In genomic region chr20:37295001-37295400, GRCh38 we compare ENCODE assay signal across 10 cellular contexts. TPM values are rescaled to one million over a fixed set of nuclear protein-coding genes. Genes with fewer than 3 reads are reported as not detected.
DNase-seq lines count a peak whose midpoint lies in the region; ATAC-seq, FAIRE-seq and TF ChIP-seq lines count a peak whose summit lies in the region.
"Had no signal": no experiment of that assay in that cellular context is flagged by ENCODE, and none has a peak within 500 bp of the region (broad histone marks: within the 10 kb centered on the region; RNA-seq: fewer than 3 reads in every experiment).

No MANE protein-coding gene starts in this region.

- no peaks in the 10 kb centered on the region for H3K27me3 Mint-ChIP-seq in CD4-positive, alpha-beta memory T cell

- H3K36me3 ChIP-seq in OCI-LY3 (replicated peaks; ENCODE audit: low read depth, low read length) (peaks cover 79% of the 10 kb centered on the region), kidney (ENCODE audit: control insufficient read depth in 1 of 2, insufficient read depth in 2 of 2, low read length in 2 of 2) (no peaks in the 10 kb centered on the region)
- peaks cover 6% of the 10 kb centered on the region for H3K36me3 ChIP-seq in CD4-positive, alpha-beta memory T cell (ENCODE audit: insufficient read depth, low read length)

- intact Hi-C loops in CD4-positive, alpha-beta memory T cell (cut with micrococcal nuclease) = no loop called here
- intact Hi-C loops in kidney (cut with DNase I) = no loop called here

- peak overlapping the region in 1 of 7 donors; percentile 4 for H3K27ac Mint-ChIP-seq in CD4-positive, alpha-beta memory T cell

- DNase-seq in GM04504 (ENCODE audit: low read depth) (peak; percentile 97), skeletal muscle cell (ENCODE audit: low read depth) (peak; percentile 90), GM12891 (ENCODE audit: insufficient read length, low spot score) (no peak), kidney (no peak)
- no peak for DNase-seq in CD4-positive, alpha-beta memory T cell

- H3K4me1 ChIP-seq in OCI-LY3 (ENCODE audit: low read length) (peaks cover 30% of the 10 kb centered on the region), kidney (ENCODE audit: control insufficient read depth in 1 of 2, insufficient read depth in 1 of 2, low read depth in 1 of 2, low read length in 2 of 2) (peaks cover 0 to 8% of the 10 kb centered on the region in 2 donors)
- peaks cover 24% of the 10 kb centered on the region for H3K4me1 ChIP-seq in CD4-positive, alpha-beta memory T cell (ENCODE audit: insufficient read depth, low read length)

- H3K27me3 ChIP-seq in OCI-LY3 (ENCODE audit: low read depth, low read length) = no peaks in the 10 kb centered on the region
- no peaks in the 10 kb centered on the region for H3K27me3 ChIP-seq in CD4-positive, alpha-beta memory T cell (ENCODE audit: insufficient read depth, low read length)

- FAIRE-seq in GM12891 (lab: Jason Lieb, UNC) (no peak), kidney (lab: Jason Lieb, UNC) (no peak)
- FAIRE-seq: endometrium had no signal

- TF ChIP-seq CTCF in OCI-LY3 (IDR thresholded peaks at IDR 0.05; ENCODE audit: low read depth, low read length) (no peak), kidney (IDR thresholded peaks at IDR 0.05; ENCODE audit: borderline replicate concordance, extremely low read depth, insufficient read depth) (no peak)

- 0 out of 2 replicates have a peak overlapping the region, but pooled peaks have one; percentile 1 for H3K4me2 ChIP-seq in OCI-LY3 (ENCODE audit: low read length)

- POLR2A ChIA-PET in CD4-positive, alpha-beta memory T cell (lab: Charles Lee; ENCODE audit: partially characterized antibody) = no interaction called here

- H3K9me3 ChIP-seq in OCI-LY3 (ENCODE audit: insufficient read depth, low read length) (peaks cover 8% of the 10 kb centered on the region; the same call in 1 of the 2 replicates), kidney (ENCODE audit: control insufficient read depth in 1 of 2, low read length in 2 of 2) (no peaks in the 10 kb centered on the region)
- no peaks in the 10 kb centered on the region for H3K9me3 ChIP-seq in CD4-positive, alpha-beta memory T cell (ENCODE audit: control insufficient read depth in 1 of 2, low read length in 2 of 2)

- H4K20me1 ChIP-seq in OCI-LY3 (ENCODE audit: insufficient read depth, low read length) = peaks cover 49% of the 10 kb centered on the region

- H3K36me3 Mint-ChIP-seq in CD4-positive, alpha-beta memory T cell = peaks cover 32 to 36% of the 10 kb centered on the region in 2 donors

- peaks cover 98% of the 10 kb centered on the region for H3K79me2 ChIP-seq in OCI-LY3 (ENCODE audit: low read length)

- CTCF ChIA-PET in CD4-positive, alpha-beta memory T cell (lab: Charles Lee; ENCODE audit: partially characterized antibody) = no interaction called here

- H3K9ac ChIP-seq in OCI-LY3 (ENCODE audit: low read length) = no peak overlapping the region
- no peak overlapping the region for H3K9ac ChIP-seq in kidney (ENCODE audit: low read length in 2 of 2)

- H3K4me3 Mint-ChIP-seq in CD4-positive, alpha-beta memory T cell = no peak overlapping the region

- H3K9me3 Mint-ChIP-seq in CD4-positive, alpha-beta memory T cell = peaks cover 0 to 5% (median 0%) of the 10 kb centered on the region in 8 donors

- ATAC-seq in esophagus mucosa (peak; percentile 91), GM19328 (IDR thresholded peaks at IDR 0.05; ENCODE audit: unreplicated experiment) (no peak)

- no peak for TF ChIP-seq POLR2A in GM12891 (IDR thresholded peaks at IDR 0.05; ENCODE audit: low read depth, low read length)

- H2AFZ ChIP-seq in OCI-LY3 (ENCODE audit: low read depth, low read length) = no peak overlapping the region

- H3K4me1 Mint-ChIP-seq in CD4-positive, alpha-beta memory T cell = peaks cover 34 to 60% (median 46%) of the 10 kb centered on the region in 4 donors

- H3K4me3 ChIP-seq in OCI-LY3 (ENCODE audit: low read length) = no peak overlapping the region
- no peak overlapping the region for H3K4me3 ChIP-seq in skeletal muscle cell (ENCODE audit: low read depth, low read length)
- no peak overlapping the region for H3K4me3 ChIP-seq in CD4-positive, alpha-beta memory T cell (ENCODE audit: low read length in 2 of 2)
- H3K4me3 ChIP-seq in kidney (ENCODE audit: low read length in 2 of 2) = no peak overlapping the region
- H3K4me3 ChIP-seq: SK-N-MC had no signal

- no peak overlapping the region for H3K27ac ChIP-seq in OCI-LY3 (ENCODE audit: low read length)
- H3K27ac ChIP-seq in CD4-positive, alpha-beta memory T cell (ENCODE audit: low read depth, low read length) = no peak overlapping the region
- no peak overlapping the region for H3K27ac ChIP-seq in kidney (ENCODE audit: low read depth in 2 of 2, low read length in 2 of 2)
- H3K27ac ChIP-seq: SK-N-MC had no signal

TF ChIP-seq in GM12891, 5 proteins besides CTCF, POLR2A, EP300 and RAD21:
- no peak for TF ChIP-seq SPI1 (IDR thresholded peaks at IDR 0.05; ENCODE audit: low read depth, low read length)
- no peak for TF ChIP-seq POLR2AphosphoS5 (IDR thresholded peaks at IDR 0.05; ENCODE audit: low read depth, low read length)
- no peak for TF ChIP-seq PAX5 (IDR thresholded peaks at IDR 0.05; ENCODE audit: insufficient read depth, low read length, severe bottlenecking)
TF ChIP-seq in GM12891: peak in this region for 0.

RNA-seq across cellular contexts. Expression of gene MANBAL, which starts 5.5 kb away (rescaled TPM):
- total RNA-seq in esophagus mucosa = 42.0 TPM
- polyA plus RNA-seq in GM12891 (2012; ENCODE audit: low read depth, missing spikeins) = 17.5 TPM
- 10 to 100 TPM; 11.1 to 11.9 TPM for total RNA-seq in CD4-positive, alpha-beta memory T cell
- 10 to 100 TPM; 18.6 to 25.3 TPM for polyA plus RNA-seq in CD4-positive, alpha-beta memory T cell
- total RNA-seq in kidney = 45.7 TPM
- polyA plus RNA-seq in kidney (ENCODE audit: insufficient read depth, low read depth, low replicate concordance) = 93.3 TPM

RNA-seq across cellular contexts. Expression of gene GHRH, which starts 33.4 kb away (rescaled TPM):
- not detected for total RNA-seq in esophagus mucosa
- not detected for polyA plus RNA-seq in GM12891 (2012; ENCODE audit: low read depth, missing spikeins)
- not detected for total RNA-seq in CD4-positive, alpha-beta memory T cell
- polyA plus RNA-seq in CD4-positive, alpha-beta memory T cell = not detected
- not detected for total RNA-seq in kidney
- not detected for polyA plus RNA-seq in kidney (ENCODE audit: insufficient read depth, low read depth, low replicate concordance)

RNA-seq across cellular contexts. Expression of gene SRC, which starts 50.9 kb away (rescaled TPM):
- total RNA-seq in esophagus mucosa (30.5 TPM), kidney (70.0 TPM)
- polyA plus RNA-seq in GM12891 (2012; ENCODE audit: low read depth, missing spikeins) = 24.6 TPM
- 1 to 10 TPM; 4.1 to 4.5 TPM for total RNA-seq in CD4-positive, alpha-beta memory T cell
- under 1 TPM; 0.32 to 0.50 TPM for polyA plus RNA-seq in CD4-positive, alpha-beta memory T cell
- 28.5 TPM for polyA plus RNA-seq in kidney (ENCODE audit: insufficient read depth, low read depth, low replicate concordance)

Comparison
In these comparisons a context has a peak if more than half of its experiments do, and no peak if none do; other contexts are left out.
1. DNase-seq: peak in GM04504 (single experiment) and skeletal muscle cell (single experiment); none in GM12891 (single experiment), CD4-positive, alpha-beta memory T cell (0 of 5) and kidney (single experiment).